In genomic region chr1:243525085-243525487, GRCh38 we compare ENCODE assay signal across 10 cellular contexts.
DNase-seq lines count a peak whose midpoint lies in the region; ATAC-seq, FAIRE-seq and TF ChIP-seq lines count a peak whose summit lies in the region.
"Had no signal": no experiment of that assay in that cellular context is flagged by ENCODE, and none has a peak within 500 bp of the region (broad histone marks: within the 10 kb centered on the region; RNA-seq: fewer than 3 reads in every experiment).

No MANE protein-coding gene starts in this region.

- in situ Hi-C loops in ACHN (cut with HindIII; ENCODE audit: low pct_ligation_motif_present, low pct_unique_long_range_greater_than_20kb, low sequenced_read_pairs), result no loop called here

- no peaks in the 10 kb centered on the region for H3K36me3 ChIP-seq in bronchial epithelial cell (ENCODE audit: control insufficient read depth, insufficient read depth, low read length)

- no peaks in the 10 kb centered on the region for H3K27me3 ChIP-seq in bronchial epithelial cell (ENCODE audit: control insufficient read depth, insufficient read depth, low read length)
- H3K27me3 ChIP-seq: BLaER1 treated with 17β-estradiol and CSF1 and Interleukin-3, amounts not matched to agents 10 nM and 100 nM had no signal

- no peak overlapping the region for H3K4me3 ChIP-seq in bronchial epithelial cell (ENCODE audit: low read depth, low read length)
- H3K4me3 ChIP-seq: BLaER1 treated with 17β-estradiol and CSF1 and Interleukin-3, amounts not matched to agents 10 nM and 100 nM had no signal

- FAIRE-seq in bronchial epithelial cell (lab: Jason Lieb, UNC), result no peak

- ATAC-seq in HG03196 (IDR thresholded peaks at IDR 0.05; ENCODE audit: unreplicated experiment), result no peak
- no peak for ATAC-seq in HG03354 (IDR thresholded peaks at IDR 0.05; ENCODE audit: poor library complexity, severe bottlenecking, unreplicated experiment)

- no peak for TF ChIP-seq CTCF in bronchial epithelial cell (IDR thresholded peaks at IDR 0.05; ENCODE audit: insufficient read depth, low read length, severe bottlenecking)

- intact Hi-C loops in head of caudate nucleus (cut with DNase I), result no loop called here

- DNase-seq in ACHN (peak; percentile 31), HS-5 (ENCODE audit: low read depth) (peak; percentile 61), bronchial epithelial cell (ENCODE audit: low read depth) (peak; percentile 72), medulla oblongata (ENCODE audit: extremely low spot score) (peak; percentile 16), head of caudate nucleus (no peak), AML-193 (lab: John Stamatoyannopoulos, UW) (no peak)
- DNase-seq: stimulated activated CD4-positive, alpha-beta T cell treated with anti-CD3 and anti-CD28 coated beads, Interleukin-4, amount 100 ng/mL, for 24 hours had no signal

Comparison
In these comparisons a context has a peak if more than half of its experiments do, and no peak if none do; other contexts are left out.
1. DNase-seq: peak in ACHN (single experiment), HS-5 (single experiment), bronchial epithelial cell (single experiment) and medulla oblongata (single experiment); none in head of caudate nucleus (0 of 42) and AML-193 (0 of 2).